In genomic region chr5:67033893-67034605, GRCh38 we compare ENCODE assay signal across 1 cellular context.
TF ChIP-seq lines count a peak whose summit lies in the region.

No MANE protein-coding gene starts in this region.

TF ChIP-seq in K562, 482 proteins besides CTCF, POLR2A, EP300 and RAD21 (continued from another document):
- TF ChIP-seq BRF2 (IDR thresholded peaks at IDR 0.05; ENCODE audit: borderline replicate concordance, insufficient read depth, insufficient read length): no peak
- TF ChIP-seq ZNF384 (IDR thresholded peaks at IDR 0.05; ENCODE audit: low read depth, low read length): no peak
TF ChIP-seq in K562: peak in this region for 15.
